13 cellular contexts compared by ENCODE assay signal in genomic region chr2:130185896-130186295, GRCh38. TPM values are rescaled to one million over a fixed set of nuclear protein-coding genes. Genes with fewer than 3 reads are reported as not detected.
DNase-seq lines count a peak whose midpoint lies in the region; ATAC-seq lines count a peak whose summit lies in the region.
"Had no signal": no experiment of that assay in that cellular context is flagged by ENCODE, and none has a peak within 500 bp of the region (broad histone marks: within the 10 kb centered on the region; RNA-seq: fewer than 3 reads in every experiment).

No MANE protein-coding gene starts in this region.

- no peak for ATAC-seq in left ventricle myocardium superior
- no peak for ATAC-seq in Right ventricle myocardium superior (ENCODE audit: poor library complexity)
- no peak for ATAC-seq in stimulated activated memory B cell treated with anti-CD40 and anti-IgM and Interleukin-4, amounts not matched to agents 10 μg/mL and 1 μg/mL and 100 μg/mL, for 72 hours
- ATAC-seq in GM21515 (IDR thresholded peaks at IDR 0.05; ENCODE audit: unreplicated experiment): no peak
- ATAC-seq in GM18519 (IDR thresholded peaks at IDR 0.05; ENCODE audit: low FRiP score, unreplicated experiment): no peak
- ATAC-seq: Panc1 had no signal

- intact Hi-C loops in left ventricle myocardium superior (cut with micrococcal nuclease): no loop called here
- intact Hi-C loops in Right ventricle myocardium superior (cut with DNase I): loop anchor here (10.0 kb wide), 1 partner anchor 149 kb away; no protein-coding TSS in a partner anchor

- H3K27me3 Mint-ChIP-seq in stimulated activated memory B cell treated with anti-CD40 and anti-IgM and Interleukin-4, amounts not matched to agents 10 μg/mL and 1 μg/mL and 100 μg/mL, for 72 hours: no peaks in the 10 kb centered on the region

- DNase-seq in DMS 273 (lab: John Stamatoyannopoulos, UW; ENCODE audit: unreplicated experiment) (peak; percentile 21), DMS 273 treated with DMSO at 0.1 percent for 48 hours (lab: John Stamatoyannopoulos, UW) (no peak), left ventricle myocardium superior (peak; percentile 44), Right ventricle myocardium superior (no peak), mesenteric fat pad (ENCODE audit: low spot score) (peak; percentile 64)
- DNase-seq: NCI-H1105 treated with DMSO at 0.1 percent for 48 hours, NCI-H187, NCI-H446, NCI-H82 had no signal

- H3K4me3 Mint-ChIP-seq in stimulated activated memory B cell treated with anti-CD40 and anti-IgM and Interleukin-4, amounts not matched to agents 10 μg/mL and 1 μg/mL and 100 μg/mL, for 72 hours: no peak overlapping the region

- H3K9me3 Mint-ChIP-seq in stimulated activated memory B cell treated with anti-CD40 and anti-IgM and Interleukin-4, amounts not matched to agents 10 μg/mL and 1 μg/mL and 100 μg/mL, for 72 hours: no peaks in the 10 kb centered on the region

- peaks cover 35% of the 10 kb centered on the region for H3K4me1 Mint-ChIP-seq in stimulated activated memory B cell treated with anti-CD40 and anti-IgM and Interleukin-4, amounts not matched to agents 10 μg/mL and 1 μg/mL and 100 μg/mL, for 72 hours

- H3K36me3 Mint-ChIP-seq in stimulated activated memory B cell treated with anti-CD40 and anti-IgM and Interleukin-4, amounts not matched to agents 10 μg/mL and 1 μg/mL and 100 μg/mL, for 72 hours: no peaks in the 10 kb centered on the region

- H3K27ac Mint-ChIP-seq in stimulated activated memory B cell treated with anti-CD40 and anti-IgM and Interleukin-4, amounts not matched to agents 10 μg/mL and 1 μg/mL and 100 μg/mL, for 72 hours: peak overlapping the region; percentile 42

RNA-seq across cellular contexts. Expression of gene MZT2B, which starts 3.8 kb away (rescaled TPM):
- total RNA-seq in left ventricle myocardium superior (510 TPM), Right ventricle myocardium superior (554 TPM), mesenteric fat pad (132 TPM)

RNA-seq across cellular contexts. Expression of gene SMPD4, which starts 4.5 kb away (rescaled TPM):
- 31.6 TPM for total RNA-seq in left ventricle myocardium superior
- total RNA-seq in Right ventricle myocardium superior: 28.2 TPM
- 32.7 TPM for total RNA-seq in mesenteric fat pad

RNA-seq across cellular contexts. Expression of gene TUBA3E, which starts 12.3 kb away (rescaled TPM):
- total RNA-seq in left ventricle myocardium superior (60.2 TPM), Right ventricle myocardium superior (69.5 TPM), mesenteric fat pad (not detected)

RNA-seq across cellular contexts. Expression of gene CCDC74B, which starts 41.0 kb away (rescaled TPM):
- total RNA-seq in left ventricle myocardium superior (0.64 TPM), Right ventricle myocardium superior (0.38 TPM), mesenteric fat pad (0.64 TPM)

RNA-seq across cellular contexts. Expression of gene POTEF, which starts 56.9 kb away (rescaled TPM):
- total RNA-seq in left ventricle myocardium superior (not detected), Right ventricle myocardium superior (not detected), mesenteric fat pad (not detected)

Comparison
In these comparisons a context has a peak if more than half of its experiments do, and no peak if none do; other contexts are left out.
1. DNase-seq: peak in DMS 273 (single experiment), left ventricle myocardium superior (single experiment) and mesenteric fat pad (single experiment); none in DMS 273 treated with DMSO at 0.1 percent for 48 hours (single experiment) and Right ventricle myocardium superior (single experiment).
2. RNA of gene TUBA3E, which starts 12.3 kb away (total RNA-seq): 69.5 TPM in Right ventricle myocardium superior (single experiment) and 60.2 TPM in left ventricle myocardium superior (single experiment); not detected in mesenteric fat pad (single experiment); every median in the first group is over 10 times any median in the second.